Comparison of ENCODE assay signal across 1 cellular context in the genomic region with DNA sequence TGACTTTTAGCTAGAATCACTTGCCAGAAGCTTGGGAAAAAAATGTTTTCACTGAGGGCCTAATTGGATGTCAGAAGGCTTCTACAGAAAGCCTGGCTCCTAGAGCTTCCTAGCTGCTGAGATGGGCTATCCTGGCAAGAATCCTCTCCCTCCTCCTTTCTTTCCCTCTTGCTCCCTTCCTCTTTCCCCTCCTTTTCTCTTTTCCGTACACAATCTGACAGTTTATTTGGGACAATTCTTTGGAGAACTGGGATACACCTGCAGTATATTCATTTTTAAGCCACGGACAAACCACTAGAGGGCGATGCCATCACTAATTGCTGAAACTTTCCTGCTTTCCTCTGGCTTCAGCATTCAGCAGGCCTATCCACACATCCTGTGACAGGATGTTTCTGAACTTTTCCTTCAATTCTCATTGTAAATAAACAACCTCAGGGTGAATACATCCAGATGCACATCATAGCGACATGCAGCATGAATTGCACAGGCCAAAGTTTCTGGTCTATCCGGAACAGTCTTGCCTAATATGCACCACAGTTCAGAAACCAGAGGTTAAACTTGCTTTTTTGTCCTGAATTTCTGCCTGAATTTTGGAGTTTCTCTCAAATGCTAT.
TF ChIP-seq lines count a peak whose summit lies in the region.

No MANE protein-coding gene starts in this region.

TF ChIP-seq in HepG2, 621 proteins besides CTCF, POLR2A, EP300 and RAD21 (continued from another document and continues in another):
- TF ChIP-seq, protein P1, sequence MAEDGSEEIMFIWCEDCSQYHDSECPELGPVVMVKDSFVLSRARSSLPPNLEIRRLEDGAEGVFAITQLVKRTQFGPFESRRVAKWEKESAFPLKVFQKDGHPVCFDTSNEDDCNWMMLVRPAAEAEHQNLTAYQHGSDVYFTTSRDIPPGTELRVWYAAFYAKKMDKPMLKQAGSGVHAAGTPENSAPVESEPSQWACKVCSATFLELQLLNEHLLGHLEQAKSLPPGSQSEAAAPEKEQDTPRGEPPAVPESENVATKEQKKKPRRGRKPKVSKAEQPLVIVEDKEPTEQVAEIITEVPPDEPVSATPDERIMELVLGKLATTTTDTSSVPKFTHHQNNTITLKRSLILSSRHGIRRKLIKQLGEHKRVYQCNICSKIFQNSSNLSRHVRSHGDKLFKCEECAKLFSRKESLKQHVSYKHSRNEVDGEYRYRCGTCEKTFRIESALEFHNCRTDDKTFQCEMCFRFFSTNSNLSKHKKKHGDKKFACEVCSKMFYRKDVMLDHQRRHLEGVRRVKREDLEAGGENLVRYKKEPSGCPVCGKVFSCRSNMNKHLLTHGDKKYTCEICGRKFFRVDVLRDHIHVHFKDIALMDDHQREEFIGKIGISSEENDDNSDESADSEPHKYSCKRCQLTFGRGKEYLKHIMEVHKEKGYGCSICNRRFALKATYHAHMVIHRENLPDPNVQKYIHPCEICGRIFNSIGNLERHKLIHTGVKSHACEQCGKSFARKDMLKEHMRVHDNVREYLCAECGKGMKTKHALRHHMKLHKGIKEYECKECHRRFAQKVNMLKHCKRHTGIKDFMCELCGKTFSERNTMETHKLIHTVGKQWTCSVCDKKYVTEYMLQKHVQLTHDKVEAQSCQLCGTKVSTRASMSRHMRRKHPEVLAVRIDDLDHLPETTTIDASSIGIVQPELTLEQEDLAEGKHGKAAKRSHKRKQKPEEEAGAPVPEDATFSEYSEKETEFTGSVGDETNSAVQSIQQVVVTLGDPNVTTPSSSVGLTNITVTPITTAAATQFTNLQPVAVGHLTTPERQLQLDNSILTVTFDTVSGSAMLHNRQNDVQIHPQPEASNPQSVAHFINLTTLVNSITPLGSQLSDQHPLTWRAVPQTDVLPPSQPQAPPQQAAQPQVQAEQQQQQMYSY (CRISPR knock-in tag; IDR thresholded peaks at IDR 0.05) = no peak
- TF ChIP-seq ELF3 (CRISPR knock-in tag; IDR thresholded peaks at IDR 0.05) (peak; percentile 89), NCOA5 (CRISPR knock-in tag; IDR thresholded peaks at IDR 0.05) (no peak), TEAD3 (CRISPR knock-in tag; optimal IDR thresholded peaks at IDR 0.05; ENCODE audit: borderline replicate concordance) (peak; percentile 86), KLF16 (CRISPR knock-in tag; IDR thresholded peaks at IDR 0.05) (0 out of 4 replicates have a peak, but pooled peaks of 1 of the 2 experiments have one; percentile 19), YEATS2 (CRISPR knock-in tag; IDR thresholded peaks at IDR 0.05; ENCODE audit: borderline replicate concordance) (no peak), CCAR2 (optimal IDR thresholded peaks at IDR 0.05; ENCODE audit: low read depth, low read length) (no peak), GTF2F1 (IDR thresholded peaks at IDR 0.05; ENCODE audit: low read length) (no peak), ETV5 (CRISPR knock-in tag; IDR thresholded peaks at IDR 0.05; ENCODE audit: borderline replicate concordance) (peak; percentile 98), ZBTB20 (CRISPR knock-in tag; IDR thresholded peaks at IDR 0.05; ENCODE audit: borderline replicate concordance, low read depth) (peak; percentile 90; the same call in 1 of the 2 replicates), RAD51 (IDR thresholded peaks at IDR 0.05; ENCODE audit: borderline replicate concordance) (no peak), GLI4 (CRISPR knock-in tag; IDR thresholded peaks at IDR 0.05; ENCODE audit: borderline replicate concordance) (no peak), ZNF567 (CRISPR knock-in tag; IDR thresholded peaks at IDR 0.05; ENCODE audit: borderline replicate concordance) (no peak), CHD4 (IDR thresholded peaks at IDR 0.05; ENCODE audit: borderline replicate concordance, low read length) (0 out of 2 replicates have a peak, but pooled peaks have one; percentile 37), AKAP8 (CRISPR knock-in tag; IDR thresholded peaks at IDR 0.05) (no peak), ZNF317 (CRISPR knock-in tag; IDR thresholded peaks at IDR 0.05) (no peak; the same call in 1 of the 2 replicates), DNMT3B (CRISPR knock-in tag; conservative IDR thresholded peaks at IDR 0.05) (no peak), NFE2 (CRISPR knock-in tag; IDR thresholded peaks at IDR 0.05) (no peak), JUNB (CRISPR knock-in tag; IDR thresholded peaks at IDR 0.05; ENCODE audit: borderline replicate concordance) (no peak), ZNF451 (CRISPR knock-in tag; IDR thresholded peaks at IDR 0.05) (no peak), RBM22 (optimal IDR thresholded peaks at IDR 0.05; ENCODE audit: low read length) (no peak), GPN1 (CRISPR knock-in tag; IDR thresholded peaks at IDR 0.05; ENCODE audit: borderline replicate concordance) (no peak), ZNF33A (CRISPR knock-in tag; IDR thresholded peaks at IDR 0.05; ENCODE audit: borderline replicate concordance) (peak; percentile 87; the same call in 1 of the 2 replicates), FOSL1 (CRISPR knock-in tag; IDR thresholded peaks at IDR 0.05; ENCODE audit: borderline replicate concordance) (no peak), CHD2 (IDR thresholded peaks at IDR 0.05; ENCODE audit: low read depth, low read length) (no peak), ZFP82 (CRISPR knock-in tag; IDR thresholded peaks at IDR 0.05; ENCODE audit: borderline replicate concordance) (no peak), ELF1 (CRISPR knock-in tag; IDR thresholded peaks at IDR 0.05) (no peak), HNF4A (CRISPR knock-in tag; IDR thresholded peaks at IDR 0.05) (peak; percentile 92), PRMT3 (CRISPR knock-in tag; IDR thresholded peaks at IDR 0.05; ENCODE audit: borderline replicate concordance, low read depth) (no peak), CBFB (CRISPR knock-in tag; IDR thresholded peaks at IDR 0.05) (no peak; the same call in 1 of the 2 replicates), NCOA2 (CRISPR knock-in tag; IDR thresholded peaks at IDR 0.05) (peak; percentile 87), RFX3 (CRISPR knock-in tag; IDR thresholded peaks at IDR 0.05) (no peak), ZSCAN30 (CRISPR knock-in tag; IDR thresholded peaks at IDR 0.05) (no peak), RCOR2 (CRISPR knock-in tag; IDR thresholded peaks at IDR 0.05) (peak; percentile 78; the same call in 1 of the 2 replicates), ZNF224 (CRISPR knock-in tag; IDR thresholded peaks at IDR 0.05) (no peak), ZNF761 (CRISPR knock-in tag; conservative IDR thresholded peaks at IDR 0.05) (no peak), ZKSCAN8 (CRISPR knock-in tag; IDR thresholded peaks at IDR 0.05; ENCODE audit: borderline replicate concordance) (peak; percentile 90; the same call in 1 of the 2 replicates), SP5 (CRISPR knock-in tag; IDR thresholded peaks at IDR 0.05; ENCODE audit: borderline replicate concordance, low read depth) (peak; percentile 43; the same call in 1 of the 2 replicates), MIXL1 (CRISPR knock-in tag; IDR thresholded peaks at IDR 0.05) (peak; percentile 89), CC2D1A (CRISPR knock-in tag; IDR thresholded peaks at IDR 0.05) (no peak), HOXD1 (CRISPR knock-in tag; IDR thresholded peaks at IDR 0.05) (no peak), MTF2 (CRISPR knock-in tag; IDR thresholded peaks at IDR 0.05; ENCODE audit: borderline replicate concordance) (no peak), ZMYM3 (CRISPR knock-in tag; IDR thresholded peaks at IDR 0.05) (peak; percentile 25; the same call in 1 of the 2 replicates), SSRP1 (CRISPR knock-in tag; IDR thresholded peaks at IDR 0.05) (no peak), MAF1 (CRISPR knock-in tag; IDR thresholded peaks at IDR 0.05; ENCODE audit: borderline replicate concordance) (no peak), EED (CRISPR knock-in tag; IDR thresholded peaks at IDR 0.05) (no peak), PCBP1 (IDR thresholded peaks at IDR 0.05; ENCODE audit: borderline replicate concordance, low read depth, low read length) (no peak), POLR2AphosphoS2 (IDR thresholded peaks at IDR 0.05; ENCODE audit: low read depth, low read length) (no peak), NFKB2 (CRISPR knock-in tag; IDR thresholded peaks at IDR 0.05; ENCODE audit: borderline replicate concordance) (no peak)
- TF ChIP-seq, protein P2, sequence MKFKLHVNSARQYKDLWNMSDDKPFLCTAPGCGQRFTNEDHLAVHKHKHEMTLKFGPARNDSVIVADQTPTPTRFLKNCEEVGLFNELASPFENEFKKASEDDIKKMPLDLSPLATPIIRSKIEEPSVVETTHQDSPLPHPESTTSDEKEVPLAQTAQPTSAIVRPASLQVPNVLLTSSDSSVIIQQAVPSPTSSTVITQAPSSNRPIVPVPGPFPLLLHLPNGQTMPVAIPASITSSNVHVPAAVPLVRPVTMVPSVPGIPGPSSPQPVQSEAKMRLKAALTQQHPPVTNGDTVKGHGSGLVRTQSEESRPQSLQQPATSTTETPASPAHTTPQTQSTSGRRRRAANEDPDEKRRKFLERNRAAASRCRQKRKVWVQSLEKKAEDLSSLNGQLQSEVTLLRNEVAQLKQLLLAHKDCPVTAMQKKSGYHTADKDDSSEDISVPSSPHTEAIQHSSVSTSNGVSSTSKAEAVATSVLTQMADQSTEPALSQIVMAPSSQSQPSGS (CRISPR knock-in tag; IDR thresholded peaks at IDR 0.05) = no peak
- TF ChIP-seq, protein P3, sequence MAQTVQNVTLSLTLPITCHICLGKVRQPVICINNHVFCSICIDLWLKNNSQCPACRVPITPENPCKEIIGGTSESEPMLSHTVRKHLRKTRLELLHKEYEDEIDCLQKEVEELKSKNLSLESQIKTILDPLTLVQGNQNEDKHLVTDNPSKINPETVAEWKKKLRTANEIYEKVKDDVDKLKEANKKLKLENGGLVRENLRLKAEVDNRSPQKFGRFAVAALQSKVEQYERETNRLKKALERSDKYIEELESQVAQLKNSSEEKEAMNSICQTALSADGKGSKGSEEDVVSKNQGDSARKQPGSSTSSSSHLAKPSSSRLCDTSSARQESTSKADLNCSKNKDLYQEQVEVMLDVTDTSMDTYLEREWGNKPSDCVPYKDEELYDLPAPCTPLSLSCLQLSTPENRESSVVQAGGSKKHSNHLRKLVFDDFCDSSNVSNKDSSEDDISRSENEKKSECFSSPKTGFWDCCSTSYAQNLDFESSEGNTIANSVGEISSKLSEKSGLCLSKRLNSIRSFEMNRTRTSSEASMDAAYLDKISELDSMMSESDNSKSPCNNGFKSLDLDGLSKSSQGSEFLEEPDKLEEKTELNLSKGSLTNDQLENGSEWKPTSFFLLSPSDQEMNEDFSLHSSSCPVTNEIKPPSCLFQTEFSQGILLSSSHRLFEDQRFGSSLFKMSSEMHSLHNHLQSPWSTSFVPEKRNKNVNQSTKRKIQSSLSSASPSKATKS (CRISPR knock-in tag; IDR thresholded peaks at IDR 0.05) = no peak
- TF ChIP-seq, protein P4, sequence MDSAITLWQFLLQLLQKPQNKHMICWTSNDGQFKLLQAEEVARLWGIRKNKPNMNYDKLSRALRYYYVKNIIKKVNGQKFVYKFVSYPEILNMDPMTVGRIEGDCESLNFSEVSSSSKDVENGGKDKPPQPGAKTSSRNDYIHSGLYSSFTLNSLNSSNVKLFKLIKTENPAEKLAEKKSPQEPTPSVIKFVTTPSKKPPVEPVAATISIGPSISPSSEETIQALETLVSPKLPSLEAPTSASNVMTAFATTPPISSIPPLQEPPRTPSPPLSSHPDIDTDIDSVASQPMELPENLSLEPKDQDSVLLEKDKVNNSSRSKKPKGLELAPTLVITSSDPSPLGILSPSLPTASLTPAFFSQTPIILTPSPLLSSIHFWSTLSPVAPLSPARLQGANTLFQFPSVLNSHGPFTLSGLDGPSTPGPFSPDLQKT (CRISPR knock-in tag; IDR thresholded peaks at IDR 0.05; ENCODE audit: borderline replicate concordance) = no peak
- TF ChIP-seq, protein P5, sequence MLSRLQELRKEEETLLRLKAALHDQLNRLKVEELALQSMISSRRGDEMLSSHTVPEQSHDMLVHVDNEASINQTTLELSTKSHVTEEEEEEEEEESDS (CRISPR knock-in tag; IDR thresholded peaks at IDR 0.05; ENCODE audit: borderline replicate concordance) = no peak
- TF ChIP-seq, protein P6, sequence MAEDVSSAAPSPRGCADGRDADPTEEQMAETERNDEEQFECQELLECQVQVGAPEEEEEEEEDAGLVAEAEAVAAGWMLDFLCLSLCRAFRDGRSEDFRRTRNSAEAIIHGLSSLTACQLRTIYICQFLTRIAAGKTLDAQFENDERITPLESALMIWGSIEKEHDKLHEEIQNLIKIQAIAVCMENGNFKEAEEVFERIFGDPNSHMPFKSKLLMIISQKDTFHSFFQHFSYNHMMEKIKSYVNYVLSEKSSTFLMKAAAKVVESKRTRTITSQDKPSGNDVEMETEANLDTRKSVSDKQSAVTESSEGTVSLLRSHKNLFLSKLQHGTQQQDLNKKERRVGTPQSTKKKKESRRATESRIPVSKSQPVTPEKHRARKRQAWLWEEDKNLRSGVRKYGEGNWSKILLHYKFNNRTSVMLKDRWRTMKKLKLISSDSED (CRISPR knock-in tag; IDR thresholded peaks at IDR 0.05) = no peak
- TF ChIP-seq, protein P7, sequence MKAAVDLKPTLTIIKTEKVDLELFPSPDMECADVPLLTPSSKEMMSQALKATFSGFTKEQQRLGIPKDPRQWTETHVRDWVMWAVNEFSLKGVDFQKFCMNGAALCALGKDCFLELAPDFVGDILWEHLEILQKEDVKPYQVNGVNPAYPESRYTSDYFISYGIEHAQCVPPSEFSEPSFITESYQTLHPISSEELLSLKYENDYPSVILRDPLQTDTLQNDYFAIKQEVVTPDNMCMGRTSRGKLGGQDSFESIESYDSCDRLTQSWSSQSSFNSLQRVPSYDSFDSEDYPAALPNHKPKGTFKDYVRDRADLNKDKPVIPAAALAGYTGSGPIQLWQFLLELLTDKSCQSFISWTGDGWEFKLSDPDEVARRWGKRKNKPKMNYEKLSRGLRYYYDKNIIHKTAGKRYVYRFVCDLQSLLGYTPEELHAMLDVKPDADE (CRISPR knock-in tag; IDR thresholded peaks at IDR 0.05) = no peak
- TF ChIP-seq, protein P8, sequence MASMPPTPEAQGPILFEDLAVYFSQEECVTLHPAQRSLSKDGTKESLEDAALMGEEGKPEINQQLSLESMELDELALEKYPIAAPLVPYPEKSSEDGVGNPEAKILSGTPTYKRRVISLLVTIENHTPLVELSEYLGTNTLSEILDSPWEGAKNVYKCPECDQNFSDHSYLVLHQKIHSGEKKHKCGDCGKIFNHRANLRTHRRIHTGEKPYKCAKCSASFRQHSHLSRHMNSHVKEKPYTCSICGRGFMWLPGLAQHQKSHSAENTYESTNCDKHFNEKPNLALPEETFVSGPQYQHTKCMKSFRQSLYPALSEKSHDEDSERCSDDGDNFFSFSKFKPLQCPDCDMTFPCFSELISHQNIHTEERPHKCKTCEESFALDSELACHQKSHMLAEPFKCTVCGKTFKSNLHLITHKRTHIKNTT (CRISPR knock-in tag; IDR thresholded peaks at IDR 0.05) = no peak
- TF ChIP-seq, protein P9, sequence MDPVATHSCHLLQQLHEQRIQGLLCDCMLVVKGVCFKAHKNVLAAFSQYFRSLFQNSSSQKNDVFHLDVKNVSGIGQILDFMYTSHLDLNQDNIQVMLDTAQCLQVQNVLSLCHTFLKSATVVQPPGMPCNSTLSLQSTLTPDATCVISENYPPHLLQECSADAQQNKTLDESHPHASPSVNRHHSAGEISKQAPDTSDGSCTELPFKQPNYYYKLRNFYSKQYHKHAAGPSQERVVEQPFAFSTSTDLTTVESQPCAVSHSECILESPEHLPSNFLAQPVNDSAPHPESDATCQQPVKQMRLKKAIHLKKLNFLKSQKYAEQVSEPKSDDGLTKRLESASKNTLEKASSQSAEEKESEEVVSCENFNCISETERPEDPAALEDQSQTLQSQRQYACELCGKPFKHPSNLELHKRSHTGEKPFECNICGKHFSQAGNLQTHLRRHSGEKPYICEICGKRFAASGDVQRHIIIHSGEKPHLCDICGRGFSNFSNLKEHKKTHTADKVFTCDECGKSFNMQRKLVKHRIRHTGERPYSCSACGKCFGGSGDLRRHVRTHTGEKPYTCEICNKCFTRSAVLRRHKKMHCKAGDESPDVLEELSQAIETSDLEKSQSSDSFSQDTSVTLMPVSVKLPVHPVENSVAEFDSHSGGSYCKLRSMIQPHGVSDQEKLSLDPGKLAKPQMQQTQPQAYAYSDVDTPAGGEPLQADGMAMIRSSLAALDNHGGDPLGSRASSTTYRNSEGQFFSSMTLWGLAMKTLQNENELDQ (CRISPR knock-in tag; IDR thresholded peaks at IDR 0.05; ENCODE audit: borderline replicate concordance) = no peak
